32 cellular contexts compared by ENCODE assay signal in the genomic region with DNA sequence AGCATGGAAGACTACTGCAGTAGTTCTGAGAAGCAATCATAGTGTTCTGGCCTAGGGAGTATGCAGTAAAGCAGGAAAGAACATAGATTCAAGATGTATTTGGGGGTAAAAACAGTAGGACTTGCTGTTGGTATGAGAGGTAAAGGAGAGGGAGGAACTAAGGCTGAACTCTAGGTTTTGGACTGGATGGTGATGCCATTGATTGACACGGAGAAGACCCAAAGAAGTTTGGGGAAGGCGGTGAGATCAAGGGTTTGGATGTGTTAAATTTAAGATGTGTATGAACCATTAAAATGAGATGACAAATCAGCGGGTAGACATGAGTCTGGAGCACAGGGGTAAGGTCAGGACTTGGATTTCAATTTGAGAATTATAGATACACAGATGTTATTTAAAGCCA. TPM values are rescaled to one million over a fixed set of nuclear protein-coding genes. Genes with fewer than 3 reads are reported as not detected.
DNase-seq lines count a peak whose midpoint lies in the region; ATAC-seq and TF ChIP-seq lines count a peak whose summit lies in the region.
"Had no signal": no experiment of that assay in that cellular context is flagged by ENCODE, and none has a peak within 500 bp of the region (broad histone marks: within the 10 kb centered on the region; RNA-seq: fewer than 3 reads in every experiment).

No MANE protein-coding gene starts in this region.

- peak overlapping the region; percentile 93; the same call in 1 of the 2 replicates for H2AFZ ChIP-seq in DND-41 (ENCODE audit: low read depth, low read length)

- H3K27me3 ChIP-seq in DND-41 (ENCODE audit: insufficient read depth, low read length, poor library complexity) (no peaks in the 10 kb centered on the region), left lung (no peaks in the 10 kb centered on the region), prostate gland (replicated peaks; ENCODE audit: insufficient read depth) (no peaks in the 10 kb centered on the region)
- H3K27me3 ChIP-seq: BLaER1, foreskin keratinocyte, heart right ventricle, ovary, Peyer's patch, right atrium auricular region, SJCRH30, spleen had no signal

- no peaks in the 10 kb centered on the region for H3K9me3 ChIP-seq in DND-41 (ENCODE audit: insufficient read depth, low read length, severe bottlenecking)
- no peaks in the 10 kb centered on the region for H3K9me3 ChIP-seq in SK-N-MC (ENCODE audit: low read depth, low read length)
- H3K9me3 ChIP-seq in left lung = no peaks in the 10 kb centered on the region
- no peaks in the 10 kb centered on the region for H3K9me3 ChIP-seq in prostate gland
- H3K9me3 ChIP-seq: BLaER1, heart right ventricle, ovary, Peyer's patch, right atrium auricular region, SJCRH30, spleen had no signal

- H3K4me1 ChIP-seq in DND-41 (ENCODE audit: insufficient read depth, low read length) (peaks cover 28% of the 10 kb centered on the region), left lung (peaks cover 8 to 29% of the 10 kb centered on the region in 2 donors), prostate gland (replicated peaks) (no peaks in the 10 kb centered on the region)
- H3K4me1 ChIP-seq: SJCRH30 had no signal

- H3K36me3 ChIP-seq in DND-41 (ENCODE audit: insufficient read depth, low read length) (no peaks in the 10 kb centered on the region), SK-N-MC (ENCODE audit: insufficient read depth, low read length) (peaks cover 7% of the 10 kb centered on the region; the same call in 1 of the 2 replicates), left lung (no peaks in the 10 kb centered on the region), prostate gland (no peaks in the 10 kb centered on the region)
- H3K36me3 ChIP-seq: BLaER1, heart right ventricle, ovary, Peyer's patch, right atrium auricular region, SJCRH30, spleen had no signal

- TF ChIP-seq CTCF in DND-41 (IDR thresholded peaks at IDR 0.05; ENCODE audit: borderline replicate concordance, extremely low read depth, low read length, poor library complexity, severe bottlenecking) (no peak), left lung (IDR thresholded peaks at IDR 0.05) (no peak), prostate gland (IDR thresholded peaks at IDR 0.05) (no peak)

- H3K79me2 ChIP-seq in DND-41 (ENCODE audit: insufficient read depth, low read length) = peaks cover 29% of the 10 kb centered on the region

- H3K27me3 Mint-ChIP-seq in naive thymus-derived CD8-positive, alpha-beta T cell = peaks cover 0 to 5% (median 0%) of the 10 kb centered on the region in 5 donors
- H3K27me3 Mint-ChIP-seq: activated CD4-positive, alpha-beta memory T cell treated with anti-CD3 and anti-CD28 coated beads, Interleukin-2, amount 10 ng/mL, durations not matched to agents 7 days and 5 days; activated T-helper 17 cell treated with anti-CD3 and anti-CD28 coated beads, Interleukin-2, amount 50 U/mL, for 72 hours had no signal

- no peak overlapping the region for H3K27ac Mint-ChIP-seq in naive thymus-derived CD8-positive, alpha-beta T cell
- H3K27ac Mint-ChIP-seq: activated CD4-positive, alpha-beta memory T cell treated with anti-CD3 and anti-CD28 coated beads, Interleukin-2, amount 10 ng/mL, durations not matched to agents 7 days and 5 days; activated naive CD4-positive, alpha-beta T cell treated with anti-CD3 and anti-CD28 coated beads, Interleukin-2, amount 50 U/mL, for 72 hours; activated T-helper 17 cell treated with anti-CD3 and anti-CD28 coated beads, Interleukin-2, amount 50 U/mL, for 72 hours; effector memory CD8-positive, alpha-beta T cell; HFFc6; nephron had no signal

- no peak overlapping the region for H3K4me3 ChIP-seq in DND-41 (ENCODE audit: low read depth in 1 of 2, low read length in 2 of 2)
- H3K4me3 ChIP-seq in SK-N-MC = no peak overlapping the region
- H3K4me3 ChIP-seq in left lung = no peak overlapping the region
- no peak overlapping the region for H3K4me3 ChIP-seq in prostate gland
- H3K4me3 ChIP-seq: BLaER1, coronary artery, heart right ventricle, ovary, Peyer's patch, right atrium auricular region had no signal

- no peak for TF ChIP-seq POLR2A in prostate gland (IDR thresholded peaks at IDR 0.05)

- no peak overlapping the region for H3K4me2 ChIP-seq in DND-41 (ENCODE audit: insufficient read depth, low read length)

- POLR2A ChIA-PET in naive thymus-derived CD8-positive, alpha-beta T cell (lab: Charles Lee) = interaction anchor here (0.8 to 9.4 kb wide), 5 partner anchors 9 to 1151 kb away, joined by 3 to 142 read pairs (median 5); a partner anchor contains a TSS

- H3K9ac ChIP-seq in DND-41 (ENCODE audit: low read depth, low read length) (no peak overlapping the region), SK-N-MC (ENCODE audit: insufficient read length) (peak overlapping the region; percentile 97)
- H3K9ac ChIP-seq: BLaER1 had no signal

- H3K4me3 Mint-ChIP-seq in naive thymus-derived CD8-positive, alpha-beta T cell = no peak overlapping the region
- H3K4me3 Mint-ChIP-seq: activated CD4-positive, alpha-beta memory T cell treated with anti-CD3 and anti-CD28 coated beads, Interleukin-2, amount 10 ng/mL, durations not matched to agents 7 days and 5 days; activated T-helper 17 cell treated with anti-CD3 and anti-CD28 coated beads, Interleukin-2, amount 50 U/mL, for 72 hours; effector memory CD8-positive, alpha-beta T cell; HFFc6; nephron had no signal

- H3K4me1 Mint-ChIP-seq in naive thymus-derived CD8-positive, alpha-beta T cell = peaks cover 0 to 2% (median under 1%) of the 10 kb centered on the region in 4 donors
- H3K4me1 Mint-ChIP-seq: activated CD4-positive, alpha-beta memory T cell treated with anti-CD3 and anti-CD28 coated beads, Interleukin-2, amount 10 ng/mL, durations not matched to agents 7 days and 5 days; activated T-helper 17 cell treated with anti-CD3 and anti-CD28 coated beads, Interleukin-2, amount 50 U/mL, for 72 hours; nephron had no signal

- 80% methylated on average over 3 of the region's 3 CpGs for WGBS in prostate gland

- H3K36me3 Mint-ChIP-seq in naive thymus-derived CD8-positive, alpha-beta T cell = peaks cover 0 to 6% (median 5%) of the 10 kb centered on the region in 3 donors
- H3K36me3 Mint-ChIP-seq: activated naive CD4-positive, alpha-beta T cell treated with anti-CD3 and anti-CD28 coated beads, Interleukin-2, amount 50 U/mL, for 72 hours had no signal

- H3K9me3 Mint-ChIP-seq in naive thymus-derived CD8-positive, alpha-beta T cell = no peaks in the 10 kb centered on the region
- H3K9me3 Mint-ChIP-seq: activated CD4-positive, alpha-beta memory T cell treated with anti-CD3 and anti-CD28 coated beads, Interleukin-2, amount 10 ng/mL, durations not matched to agents 7 days and 5 days; activated naive CD4-positive, alpha-beta T cell treated with anti-CD3 and anti-CD28 coated beads, Interleukin-2, amount 50 U/mL, for 72 hours; activated T-helper 17 cell treated with anti-CD3 and anti-CD28 coated beads, Interleukin-2, amount 50 U/mL, for 72 hours; effector memory CD8-positive, alpha-beta T cell; HFFc6; nephron had no signal

- peaks cover 4% of the 10 kb centered on the region; the same call in 1 of the 2 replicates for H4K20me1 ChIP-seq in DND-41 (ENCODE audit: insufficient read depth, low read length)
- H4K20me1 ChIP-seq: BLaER1 had no signal

- no peak overlapping the region for H3K27ac ChIP-seq in DND-41 (ENCODE audit: low read length)
- H3K27ac ChIP-seq in SK-N-MC = peak overlapping the region; percentile 99
- H3K27ac ChIP-seq in left lung = peak overlapping the region; percentile 48 to 66
- peak overlapping the region; percentile 94 to 98 for H3K27ac ChIP-seq in prostate gland
- H3K27ac ChIP-seq: BLaER1, foreskin keratinocyte, heart right ventricle, ovary, right atrium auricular region, SJCRH30 had no signal

- DNase-seq in DND-41 (no peak), SK-N-MC (ENCODE audit: low read depth, low spot score) (no peak), left lung (no peak), prostate gland (ENCODE audit: low spot score) (no peak), NCI-H2029 (lab: John Stamatoyannopoulos, UW) (no peak), NCI-H345 (lab: John Stamatoyannopoulos, UW) (no peak)
- no peak for DNase-seq in naive thymus-derived CD8-positive, alpha-beta T cell
- DNase-seq in activated CD4-positive, alpha-beta T cell treated with anti-CD3 and anti-CD28 coated beads for 48 hours = no peak
- DNase-seq: activated CD4-positive, alpha-beta memory T cell treated with anti-CD3 and anti-CD28 coated beads, Interleukin-2, amount 10 ng/mL, durations not matched to agents 7 days and 5 days; COR-L47; effector memory CD8-positive, alpha-beta T cell; GDM1; heart right ventricle; HFFc6; left cardiac atrium; NCI-H1092; NCI-H1694 treated with DMSO at 0.1 percent for 48 hours; NCI-H2171; SJCRH30; spleen; trophoblast cell had no signal

- intact Hi-C loops in left lung (cut with DNase I) (no loop called here), prostate gland (cut with DNase I) (loop anchor here (10.0 kb wide), 1 partner anchor 947 kb away; a partner anchor contains a TSS)

- ATAC-seq in DND-41 (ENCODE audit: insufficient read depth, low read depth) (no peak), left lung (no peak)
- ATAC-seq in naive thymus-derived CD8-positive, alpha-beta T cell = no peak
- ATAC-seq: activated CD4-positive, CD25-positive, alpha-beta regulatory T cell treated with anti-CD3 and anti-CD28 coated beads, Interleukin-2, amount 50 U/mL, for 24 hours; activated naive CD4-positive, alpha-beta T cell treated with anti-CD3 and anti-CD28 coated beads, Interleukin-2, amount 50 U/mL, for 72 hours; activated T-helper 17 cell treated with anti-CD3 and anti-CD28 coated beads, Interleukin-2, amount 50 U/mL, for 72 hours; effector memory CD8-positive, alpha-beta T cell; esophagus mucosa; foreskin keratinocyte; heart right ventricle; left cardiac atrium had no signal

RNA-seq across cellular contexts. Expression of a gene that starts 2.0 kb away (rescaled TPM):
- 10 to 100 TPM; 14.5 to 16.4 TPM for total RNA-seq in left lung
- 10 to 100 TPM; 29.2 to 37.7 TPM for total RNA-seq in prostate gland
- 10 to 100 TPM; 28.7 to 29.5 TPM for total RNA-seq in naive thymus-derived CD8-positive, alpha-beta T cell
- polyA plus RNA-seq in naive thymus-derived CD8-positive, alpha-beta T cell = 10 to 100 TPM; 18.5 to 19.2 (median 19.1) TPM

RNA-seq across cellular contexts. Expression of a gene that starts 11.1 kb away (rescaled TPM):
- total RNA-seq in left lung (10 to 100 TPM in 1 of 2 donors, 1 to 10 TPM in 1; 9.4 to 10.1 TPM), prostate gland (1 to 10 TPM; 3.1 to 6.2 TPM)
- 1 to 10 TPM; 5.2 to 5.8 TPM for total RNA-seq in naive thymus-derived CD8-positive, alpha-beta T cell
- 1 to 10 TPM in 2 of 3 donors, not detected in 1; 1.5 to 2.6 TPM for polyA plus RNA-seq in naive thymus-derived CD8-positive, alpha-beta T cell
- total RNA-seq: SJCRH30 had no signal

RNA-seq across cellular contexts. Expression of a gene that starts 15.3 kb away (rescaled TPM):
- total RNA-seq in left lung = 1 to 10 TPM; 5.7 to 6.3 TPM
- 10 to 100 TPM; 15.6 to 32.5 TPM for total RNA-seq in prostate gland
- total RNA-seq in naive thymus-derived CD8-positive, alpha-beta T cell = 10 to 100 TPM; 22.5 to 23.6 TPM
- polyA plus RNA-seq in naive thymus-derived CD8-positive, alpha-beta T cell = 1 to 10 TPM; 4.9 to 6.1 (median 5.8) TPM
